Comparison of ENCODE assay signal across 8 cellular contexts in genomic region chr12:18861287-18861858, GRCh38.
DNase-seq lines count a peak whose midpoint lies in the region; ATAC-seq and TF ChIP-seq lines count a peak whose summit lies in the region.

No MANE protein-coding gene starts in this region.

- no peaks in the 10 kb centered on the region for H3K9me3 Mint-ChIP-seq in Calu3 (ENCODE audit: low read depth, unreplicated experiment)
- no peaks in the 10 kb centered on the region for H3K9me3 Mint-ChIP-seq in activated T-cell treated with anti-CD3 and anti-CD28 coated beads, Interleukin-2, amount 50 U/mL, for 24 hours
- no peaks in the 10 kb centered on the region for H3K9me3 Mint-ChIP-seq in activated T-helper 1 cell treated with anti-CD3 and anti-CD28 coated beads, Interleukin-12 subunit alpha, Interleukin-12 subunit beta, Interleukin-2, Interleukin-4 antibody, amounts not matched to agents 30 ng/mL and 10 ng/mL and 1 ng/mL, durations not matched to agents 14 hours and 24 hours and 36 hours

- no peak for TF ChIP-seq POLR2A in tibial nerve (IDR thresholded peaks at IDR 0.05)

- BruUV-seq in Calu3 (replicated peaks; lab: Mats Ljungman, UMichigan): no TSS peak

- DNase-seq in Calu3: peak; percentile 10
- DNase-seq in Jurkat, Clone E6-1 (ENCODE audit: low read depth, low spot score): peak; percentile 41
- peak; percentile 39 for DNase-seq in amniotic epithelial cell (ENCODE audit: low read depth)
- no peak for DNase-seq in lower lobe of right lung
- DNase-seq in hippocampal formation (lab: John Stamatoyannopoulos, UW): no peak
- DNase-seq in activated T-cell treated with anti-CD3 and anti-CD28 coated beads, Interleukin-2, amount 50 U/mL, for 24 hours: no peak
- DNase-seq in tibial nerve (ENCODE audit: low spot score in 2 of 2): no peak
- no peak for DNase-seq in activated T-helper 1 cell treated with anti-CD3 and anti-CD28 coated beads, Interleukin-12 subunit alpha, Interleukin-12 subunit beta, Interleukin-2, Interleukin-4 antibody, amounts not matched to agents 30 ng/mL and 10 ng/mL and 1 ng/mL, durations not matched to agents 14 hours and 24 hours and 36 hours (ENCODE audit: low spot score)

- intact Hi-C loops in Calu3 (cut with micrococcal nuclease; ENCODE audit: unreplicated experiment): loop anchor here (1.0 to 10.0 kb wide), 4 partner anchors 153 to 426 kb away; no protein-coding TSS in a partner anchor
- intact Hi-C loops in lower lobe of right lung (cut with DNase I): no loop called here
- intact Hi-C loops in activated T-helper 1 cell treated with anti-CD3 and anti-CD28 coated beads, Interleukin-12 subunit alpha, Interleukin-12 subunit beta, Interleukin-2, Interleukin-4 antibody, amounts not matched to agents 30 ng/mL and 10 ng/mL and 1 ng/mL, durations not matched to agents 14 hours and 24 hours and 36 hours (cut with micrococcal nuclease): loop anchor here (1.0 kb wide), 1 partner anchor 325 kb away; no protein-coding TSS in a partner anchor

- no peaks in the 10 kb centered on the region for H3K27me3 Mint-ChIP-seq in Calu3 (ENCODE audit: unreplicated experiment)
- H3K27me3 Mint-ChIP-seq in activated T-cell treated with anti-CD3 and anti-CD28 coated beads, Interleukin-2, amount 50 U/mL, for 24 hours: no peaks in the 10 kb centered on the region
- H3K27me3 Mint-ChIP-seq in activated T-helper 1 cell treated with anti-CD3 and anti-CD28 coated beads, Interleukin-12 subunit alpha, Interleukin-12 subunit beta, Interleukin-2, Interleukin-4 antibody, amounts not matched to agents 30 ng/mL and 10 ng/mL and 1 ng/mL, durations not matched to agents 14 hours and 24 hours and 36 hours (ENCODE audit: insufficient read depth): no peaks in the 10 kb centered on the region

- no peak for TF ChIP-seq EP300 in tibial nerve (IDR thresholded peaks at IDR 0.05)

- H3K27me3 ChIP-seq in lower lobe of right lung (ENCODE audit: low read depth): no peaks in the 10 kb centered on the region
- no peaks in the 10 kb centered on the region for H3K27me3 ChIP-seq in tibial nerve

- H3K9me3 ChIP-seq in lower lobe of right lung: no peaks in the 10 kb centered on the region
- H3K9me3 ChIP-seq in tibial nerve: peaks cover 0 to 6% (median 0%) of the 10 kb centered on the region in 4 donors

- H3K4me3 ChIP-seq in Jurkat, Clone E6-1 (ENCODE audit: low read length): no peak overlapping the region
- H3K4me3 ChIP-seq in lower lobe of right lung (no peak overlapping the region), tibial nerve (no peak overlapping the region)

- peak; percentile 50 for TF ChIP-seq CTCF in Calu3 (IDR thresholded peaks at IDR 0.05; ENCODE audit: unreplicated experiment)
- peak; percentile 60 for TF ChIP-seq CTCF in lower lobe of right lung (IDR thresholded peaks at IDR 0.05)
- peak in 2 of 5 experiments; percentile 28 to 29 for TF ChIP-seq CTCF in tibial nerve (IDR thresholded peaks at IDR 0.05)

- no peak for ATAC-seq in lower lobe of right lung

- no peaks in the 10 kb centered on the region for H3K4me1 ChIP-seq in lower lobe of right lung
- H3K4me1 ChIP-seq in tibial nerve: no peaks in the 10 kb centered on the region

- H3K27ac ChIP-seq in lower lobe of right lung (no peak overlapping the region), tibial nerve (no peak overlapping the region)

- CTCF ChIA-PET in Calu3 (lab: Charles Lee): no interaction called here

- no peak overlapping the region for H3K4me3 Mint-ChIP-seq in Calu3 (ENCODE audit: low read depth, unreplicated experiment)
- no peak overlapping the region for H3K4me3 Mint-ChIP-seq in activated T-cell treated with anti-CD3 and anti-CD28 coated beads, Interleukin-2, amount 50 U/mL, for 24 hours
- H3K4me3 Mint-ChIP-seq in activated T-helper 1 cell treated with anti-CD3 and anti-CD28 coated beads, Interleukin-12 subunit alpha, Interleukin-12 subunit beta, Interleukin-2, Interleukin-4 antibody, amounts not matched to agents 30 ng/mL and 10 ng/mL and 1 ng/mL, durations not matched to agents 14 hours and 24 hours and 36 hours: no peak overlapping the region

- peaks cover 21% of the 10 kb centered on the region for H3K4me1 Mint-ChIP-seq in Calu3 (ENCODE audit: low read depth, unreplicated experiment)
- no peaks in the 10 kb centered on the region for H3K4me1 Mint-ChIP-seq in activated T-cell treated with anti-CD3 and anti-CD28 coated beads, Interleukin-2, amount 50 U/mL, for 24 hours (ENCODE audit: low read depth)
- H3K4me1 Mint-ChIP-seq in activated T-helper 1 cell treated with anti-CD3 and anti-CD28 coated beads, Interleukin-12 subunit alpha, Interleukin-12 subunit beta, Interleukin-2, Interleukin-4 antibody, amounts not matched to agents 30 ng/mL and 10 ng/mL and 1 ng/mL, durations not matched to agents 14 hours and 24 hours and 36 hours (ENCODE audit: low read depth): no peaks in the 10 kb centered on the region

- no peaks in the 10 kb centered on the region for H3K36me3 Mint-ChIP-seq in Calu3 (ENCODE audit: insufficient read depth, unreplicated experiment)
- no peaks in the 10 kb centered on the region for H3K36me3 Mint-ChIP-seq in activated T-cell treated with anti-CD3 and anti-CD28 coated beads, Interleukin-2, amount 50 U/mL, for 24 hours (ENCODE audit: low read depth)
- no peaks in the 10 kb centered on the region for H3K36me3 Mint-ChIP-seq in activated T-helper 1 cell treated with anti-CD3 and anti-CD28 coated beads, Interleukin-12 subunit alpha, Interleukin-12 subunit beta, Interleukin-2, Interleukin-4 antibody, amounts not matched to agents 30 ng/mL and 10 ng/mL and 1 ng/mL, durations not matched to agents 14 hours and 24 hours and 36 hours (ENCODE audit: low read depth)

- peak overlapping the region; percentile 11 for H3K27ac Mint-ChIP-seq in Calu3 (ENCODE audit: unreplicated experiment)
- H3K27ac Mint-ChIP-seq in activated T-cell treated with anti-CD3 and anti-CD28 coated beads, Interleukin-2, amount 50 U/mL, for 24 hours: no peak overlapping the region
- no peak overlapping the region for H3K27ac Mint-ChIP-seq in activated T-helper 1 cell treated with anti-CD3 and anti-CD28 coated beads, Interleukin-12 subunit alpha, Interleukin-12 subunit beta, Interleukin-2, Interleukin-4 antibody, amounts not matched to agents 30 ng/mL and 10 ng/mL and 1 ng/mL, durations not matched to agents 14 hours and 24 hours and 36 hours

- 77 to 79% methylated on average over 3 of the region's 3 CpGs for WGBS in tibial nerve, 2 donors

- H3K36me3 ChIP-seq in lower lobe of right lung (no peaks in the 10 kb centered on the region), tibial nerve (no peaks in the 10 kb centered on the region)

Comparison
In these comparisons a context has a peak if more than half of its experiments do, and no peak if none do; other contexts are left out.
1. DNase-seq: peak in Calu3 (single experiment), Jurkat, Clone E6-1 (single experiment) and amniotic epithelial cell (single experiment); none in lower lobe of right lung (single experiment), hippocampal formation (0 of 2), activated T-cell treated with anti-CD3 and anti-CD28 coated beads, Interleukin-2, amount 50 U/mL, for 24 hours (single experiment), tibial nerve (0 of 2) and activated T-helper 1 cell treated with anti-CD3 and anti-CD28 coated beads, Interleukin-12 subunit alpha, Interleukin-12 subunit beta, Interleukin-2, Interleukin-4 antibody, amounts not matched to agents 30 ng/mL and 10 ng/mL and 1 ng/mL, durations not matched to agents 14 hours and 24 hours and 36 hours (single experiment).